ENCODE assay signal across 8 cellular contexts in genomic region chr11:130315354-130315970, GRCh38. TPM values are rescaled to one million over a fixed set of nuclear protein-coding genes. Genes with fewer than 3 reads are reported as not detected.
DNase-seq lines count a peak whose midpoint lies in the region; ATAC-seq and TF ChIP-seq lines count a peak whose summit lies in the region.

No MANE protein-coding gene starts in this region.

- intact Hi-C loops in psoas muscle (cut with DNase I) = loop anchor here (2.0 to 5.0 kb wide), 2 partner anchors 52 to 53 kb away; no protein-coding TSS in a partner anchor
- intact Hi-C loops in aorta (cut with DNase I) = loop anchor here in 1 of 2 donors (10.0 kb wide), 1 partner anchor 71 kb away; no protein-coding TSS in a partner anchor

- ATAC-seq in GM21717 (IDR thresholded peaks at IDR 0.05; ENCODE audit: unreplicated experiment) = peak; percentile 43
- ATAC-seq in activated T-helper 17 cell treated with anti-CD3 and anti-CD28 coated beads, Interleukin-2, amount 50 U/mL, for 72 hours (replicated peaks) = peak; percentile 69
- no peak for ATAC-seq in psoas muscle
- no peak for ATAC-seq in aorta (ENCODE audit: low FRiP score)

- 49 to 53% (median 50%) methylated on average over 38 of the region's 38 CpGs for WGBS in psoas muscle, 3 donors
- 52 to 53% methylated on average over 38 of the region's 38 CpGs for WGBS in aorta, 2 donors

- H3K27me3 ChIP-seq in psoas muscle (ENCODE audit: insufficient read depth in 3 of 3, low read length in 2 of 3) (no peaks in the 10 kb centered on the region), aorta (ENCODE audit: control insufficient read depth in 1 of 2, insufficient read depth in 2 of 2, low read length in 1 of 2) (no peaks in the 10 kb centered on the region)

- peak; percentile 42 for DNase-seq in COR-L47 (lab: John Stamatoyannopoulos, UW)
- DNase-seq in NCI-H1105 (lab: John Stamatoyannopoulos, UW) = peak; percentile 47
- DNase-seq in germinal center (ENCODE audit: low spot score) = peak; percentile 80
- DNase-seq in psoas muscle = peak; percentile 32 to 57
- DNase-seq in aorta = peak; percentile 58 to 77
- DNase-seq in LoVo (ENCODE audit: low spot score) = no peak

- H3K4me3 Mint-ChIP-seq in activated T-helper 17 cell treated with anti-CD3 and anti-CD28 coated beads, Interleukin-2, amount 50 U/mL, for 72 hours = peak overlapping the region; percentile 91

- H3K27ac ChIP-seq in psoas muscle (peak overlapping the region; percentile 90), aorta (ENCODE audit: low read depth in 1 of 2, low read length in 2 of 2) (no peak overlapping the region)

- no peak for TF ChIP-seq CTCF in psoas muscle (IDR thresholded peaks at IDR 0.05)

- peak overlapping the region; percentile 96 for H3K4me3 ChIP-seq in psoas muscle
- H3K4me3 ChIP-seq in aorta (ENCODE audit: low read length in 2 of 2) = peak overlapping the region in 1 of 2 donors; percentile 59

- H3K36me3 ChIP-seq in psoas muscle (ENCODE audit: insufficient read depth in 1 of 2, low read depth in 1 of 2) = no peaks in the 10 kb centered on the region
- H3K36me3 ChIP-seq in aorta (ENCODE audit: control insufficient read depth in 1 of 2, insufficient read depth in 2 of 2, low read length in 1 of 2) = no peaks in the 10 kb centered on the region

- no peaks in the 10 kb centered on the region for H3K27me3 Mint-ChIP-seq in activated T-helper 17 cell treated with anti-CD3 and anti-CD28 coated beads, Interleukin-2, amount 50 U/mL, for 72 hours

- peaks cover 13% of the 10 kb centered on the region for H3K36me3 Mint-ChIP-seq in activated T-helper 17 cell treated with anti-CD3 and anti-CD28 coated beads, Interleukin-2, amount 50 U/mL, for 72 hours (ENCODE audit: low read depth)

- peak overlapping the region; percentile 95 for H3K27ac Mint-ChIP-seq in activated T-helper 17 cell treated with anti-CD3 and anti-CD28 coated beads, Interleukin-2, amount 50 U/mL, for 72 hours

- H3K4me1 ChIP-seq in psoas muscle = peaks cover 30% of the 10 kb centered on the region
- H3K4me1 ChIP-seq in aorta (ENCODE audit: control insufficient read depth in 1 of 2, insufficient read depth in 2 of 2, low read length in 2 of 2) = no peaks in the 10 kb centered on the region

- peaks cover 13% of the 10 kb centered on the region for H3K4me1 Mint-ChIP-seq in activated T-helper 17 cell treated with anti-CD3 and anti-CD28 coated beads, Interleukin-2, amount 50 U/mL, for 72 hours

- no peaks in the 10 kb centered on the region for H3K9me3 Mint-ChIP-seq in activated T-helper 17 cell treated with anti-CD3 and anti-CD28 coated beads, Interleukin-2, amount 50 U/mL, for 72 hours

- H3K9me3 ChIP-seq in psoas muscle = no peaks in the 10 kb centered on the region
- no peaks in the 10 kb centered on the region for H3K9me3 ChIP-seq in aorta (ENCODE audit: control insufficient read depth, low read length)

RNA-seq across cellular contexts. Expression of gene ZBTB44, which starts 0.7 kb away (rescaled TPM):
- total RNA-seq in activated T-helper 17 cell treated with anti-CD3 and anti-CD28 coated beads, Interleukin-2, amount 50 U/mL, for 72 hours = 10 to 100 TPM; 49.6 to 49.7 TPM
- total RNA-seq in psoas muscle (10 to 100 TPM; 58.6 to 77.2 (median 71.7) TPM), aorta (10 to 100 TPM; 37.8 to 50.2 TPM)
- polyA plus RNA-seq in psoas muscle (10 to 100 TPM in 2 of 3 donors, 1 to 10 TPM in 1; 8.6 to 47.5 (median 20.6) TPM), aorta (1 to 10 TPM; 8.3 to 8.6 TPM)

Comparison
In these comparisons a context has a peak if more than half of its experiments do, and no peak if none do; other contexts are left out.
1. ATAC-seq: peak in GM21717 (single experiment) and activated T-helper 17 cell treated with anti-CD3 and anti-CD28 coated beads, Interleukin-2, amount 50 U/mL, for 72 hours (single experiment); none in psoas muscle (0 of 4) and aorta (single experiment).